8 cellular contexts compared by ENCODE assay signal in genomic region chr17:42675348-42675983, GRCh38. TPM values are rescaled to one million over a fixed set of nuclear protein-coding genes. Genes with fewer than 3 reads are reported as not detected.
DNase-seq lines count a peak whose midpoint lies in the region; ATAC-seq, FAIRE-seq and TF ChIP-seq lines count a peak whose summit lies in the region.

No MANE protein-coding gene starts in this region.

- H3K79me2 ChIP-seq in H9 (ENCODE audit: insufficient read depth, low read length), result no peaks in the 10 kb centered on the region; the same call in 1 of the 2 replicates

- H3T11ph ChIP-seq in H9 (ENCODE audit: low read length), result no peak overlapping the region

- no peak overlapping the region for H3K27ac ChIP-seq in H9 (ENCODE audit: insufficient read length, low read depth, low read length)
- H3K27ac ChIP-seq in Panc1 (ENCODE audit: low read length), result peak overlapping the region; percentile 81
- peak overlapping the region; percentile 61 for H3K27ac ChIP-seq in cardiac muscle cell
- peak overlapping the region in 1 of 2 donors; percentile 79 for H3K27ac ChIP-seq in small intestine (ENCODE audit: low read depth in 1 of 2, low read length in 1 of 2)

- no peaks in the 10 kb centered on the region for H3K9me3 ChIP-seq in H9 (ENCODE audit: control insufficient read depth, low read depth, low read length)
- no peaks in the 10 kb centered on the region for H3K9me3 ChIP-seq in Panc1 (ENCODE audit: control insufficient read depth, insufficient read depth, low read depth, low read length)
- H3K9me3 ChIP-seq in cardiac muscle cell (ENCODE audit: low read depth), result no peaks in the 10 kb centered on the region
- H3K9me3 ChIP-seq in small intestine (ENCODE audit: control insufficient read depth, low read depth), result no peaks in the 10 kb centered on the region

- peak overlapping the region; percentile 85 to 95 for H3K4me3 ChIP-seq in Panc1 (ENCODE audit: low read depth in 2 of 2, low read length in 2 of 2)
- H3K4me3 ChIP-seq in cardiac muscle cell, result peak overlapping the region; percentile 43
- H3K4me3 ChIP-seq in small intestine (ENCODE audit: low read depth in 1 of 2, low read length in 2 of 2), result peak overlapping the region; percentile 59

- H3K4ac ChIP-seq in H9 (ENCODE audit: low read depth, low read length), result no peak overlapping the region

- H3K9me3 Mint-ChIP-seq in H9, result no peaks in the 10 kb centered on the region; a peak in 1 of 5 replicates

- no peak overlapping the region for H3K23ac ChIP-seq in H9 (ENCODE audit: insufficient read length, low read depth, low read length)

- TF ChIP-seq CTCF in H9 (conservative IDR thresholded peaks at IDR 0.05) (no peak), Panc1 (IDR thresholded peaks at IDR 0.05) (no peak), cardiac muscle cell (IDR thresholded peaks at IDR 0.05; ENCODE audit: low read depth, low read length) (no peak)

- peak overlapping the region; percentile 80 for H3K4me2 ChIP-seq in H9 (ENCODE audit: insufficient read depth, insufficient read length, low read length)

- no peak overlapping the region for H2BK120ac ChIP-seq in H9 (ENCODE audit: low read depth, low read length, poor library complexity, severe bottlenecking)

- no TSS peak for BruUV-seq in Panc1 (replicated peaks; lab: Mats Ljungman, UMichigan)

- H3K27me3 ChIP-seq in H9 (ENCODE audit: insufficient read depth, low read length), result no peaks in the 10 kb centered on the region
- no peaks in the 10 kb centered on the region for H3K27me3 ChIP-seq in Panc1 (ENCODE audit: control insufficient read depth, insufficient read depth, low read length)
- H3K27me3 ChIP-seq in cardiac muscle cell, result no peaks in the 10 kb centered on the region
- H3K27me3 ChIP-seq in small intestine (ENCODE audit: control insufficient read depth in 2 of 2, insufficient read depth in 2 of 2, low read length in 2 of 2), result peaks cover 0 to 2% of the 10 kb centered on the region in 2 donors

- H3K27me3 Mint-ChIP-seq in H9 (ENCODE audit: low read depth), result peaks cover 8% of the 10 kb centered on the region

- DNase-seq in H9 (peak; percentile 38), Panc1 (ENCODE audit: low read depth, low spot score) (no peak), cardiac muscle cell (ENCODE audit: low read depth in 1 of 2, low spot score in 1 of 2) (peak in 1 of 2 donors; percentile 56), small intestine (no peak), ecto neural progenitor cell (ENCODE audit: low spot score) (no peak)

- no peak overlapping the region for H2AFZ ChIP-seq in H9 (ENCODE audit: low read length)

- H3K79me1 ChIP-seq in H9 (ENCODE audit: insufficient read depth, low read depth, low read length, poor library complexity, severe bottlenecking), result no peaks in the 10 kb centered on the region

- H3K18ac ChIP-seq in H9 (ENCODE audit: insufficient read length, low read depth, low read length), result no peak overlapping the region

- peaks cover 26 to 41% of the 10 kb centered on the region in 2 experiments for H3K4me1 Mint-ChIP-seq in H9

- H3K23me2 ChIP-seq in H9 (ENCODE audit: insufficient read length, low read depth, low read length, poor library complexity, severe bottlenecking), result peaks cover 25% of the 10 kb centered on the region

- peaks cover 6 to 14% (median 11%) of the 10 kb centered on the region in 3 experiments; a peak in 6 of 7 replicates for H3K36me3 Mint-ChIP-seq in H9 (ENCODE audit: insufficient read depth in 1 of 3, low read depth in 3 of 3)

- H4K20me1 ChIP-seq in H9 (ENCODE audit: control insufficient read depth, insufficient read depth, insufficient read length), result no peaks in the 10 kb centered on the region

- CTCF ChIA-PET in Panc1 (lab: Charles Lee), result no interaction called here

- no peak overlapping the region for H4K5ac ChIP-seq in H9 (ENCODE audit: insufficient read length, low read depth, low read length)

- no peak overlapping the region for H2BK5ac ChIP-seq in H9 (ENCODE audit: insufficient read length, low read length)

- no peak for FAIRE-seq in small intestine (lab: Jason Lieb, UNC)

- no peak overlapping the region for H3K56ac ChIP-seq in H9 (ENCODE audit: insufficient read length, low read depth, low read length)

- no peak overlapping the region for H2BK15ac ChIP-seq in H9 (ENCODE audit: low read depth, low read length)

- no CpG with 5 or more reads among the region's 29 CpGs for WGBS in H9 (ENCODE audit: extremely low coverage, insufficient read length, low lambda C conversion rate)
- WGBS in small intestine, 3 donors, result 1 to 3% (median 2%) methylated on average over 21 to 29 of the region's 29 CpGs

- no peaks in the 10 kb centered on the region; the same call in 1 of the 2 replicates for H3K36me3 ChIP-seq in Panc1 (ENCODE audit: control insufficient read depth, insufficient read depth, low read length)
- H3K36me3 ChIP-seq in cardiac muscle cell, result peaks cover 16% of the 10 kb centered on the region
- H3K36me3 ChIP-seq in small intestine (ENCODE audit: control insufficient read depth in 2 of 2, insufficient read depth in 2 of 2, low read length in 2 of 2), result peaks cover 0 to 3% of the 10 kb centered on the region in 2 donors

- POLR2A ChIA-PET in Panc1 (lab: Charles Lee), result no interaction called here

- no peak overlapping the region for H2BK20ac ChIP-seq in H9 (ENCODE audit: low read depth, low read length, poor library complexity, severe bottlenecking)

- H4K8ac ChIP-seq in H9 (replicated peaks; ENCODE audit: insufficient read length, low read depth, low read length), result no peak overlapping the region

- no peak overlapping the region for H2AK5ac ChIP-seq in H9 (ENCODE audit: insufficient read length, low read length)

- intact Hi-C loops in Panc1 (cut with micrococcal nuclease; ENCODE audit: unreplicated experiment), result loop anchor here (5.0 kb wide), 1 partner anchor 98 kb away; the partner anchor contains the start of gene PSMC3IP

- H3K9ac ChIP-seq in H9 (ENCODE audit: extremely low read depth, insufficient read length, low read length), result no peak overlapping the region

- H3K4me3 Mint-ChIP-seq in H9, result peak overlapping the region; percentile 82 to 92

- no peak overlapping the region for H4K91ac ChIP-seq in H9 (ENCODE audit: insufficient read length, low read depth, low read length)

- no peak overlapping the region; a peak in 1 of 7 replicates for H3K27ac Mint-ChIP-seq in H9

- H3K14ac ChIP-seq in H9 (ENCODE audit: insufficient read depth, low read length), result no peak overlapping the region

- H3K4me1 ChIP-seq in H9 (ENCODE audit: insufficient read depth, low read length), result peaks cover 3% of the 10 kb centered on the region; the same call in 1 of the 2 replicates
- peaks cover 12% of the 10 kb centered on the region for H3K4me1 ChIP-seq in Panc1 (ENCODE audit: control insufficient read depth, insufficient read depth, low read length)
- H3K4me1 ChIP-seq in cardiac muscle cell (ENCODE audit: low read depth), result peaks cover 32% of the 10 kb centered on the region
- peaks cover 2 to 14% of the 10 kb centered on the region in 2 donors for H3K4me1 ChIP-seq in small intestine (ENCODE audit: control insufficient read depth in 2 of 2, insufficient read depth in 1 of 2, low read depth in 1 of 2, low read length in 1 of 2)

- no peak overlapping the region for H2BK12ac ChIP-seq in H9 (ENCODE audit: insufficient read length, low read depth, low read length)

- in situ Hi-C loops in Panc1 (cut with HindIII; ENCODE audit: low pct_unique_long_range_greater_than_20kb, low sequenced_read_pairs), result no loop called here

- ATAC-seq in Panc1, result no peak
- no peak for ATAC-seq in GM21360 (IDR thresholded peaks at IDR 0.05; ENCODE audit: unreplicated experiment)
- no peak for ATAC-seq in HG03460 (IDR thresholded peaks at IDR 0.05; ENCODE audit: unreplicated experiment)
- ATAC-seq in HG03342 (IDR thresholded peaks at IDR 0.05; ENCODE audit: unreplicated experiment), result no peak

RNA-seq across cellular contexts. Expression of gene PLEKHH3, which starts 1.3 kb away (rescaled TPM):
- 21.4 and 22.3 TPM in 2 replicates for total RNA-seq in H9 (2021)
- 32.2 TPM for total RNA-seq in Panc1 (2021; ENCODE audit: unreplicated experiment)
- polyA plus RNA-seq in Panc1 (2012; ENCODE audit: insufficient read length), result 37.4 TPM
- 50.3 and 79.1 TPM in 2 replicates for total RNA-seq in cardiac muscle cell
- 54.7 and 95.6 TPM in 2 replicates for polyA plus RNA-seq in cardiac muscle cell
- 10 to 100 TPM in 2 of 3 donors, 1 to 10 TPM in 1; 2.2 to 13.4 (median 10.3) TPM for polyA plus RNA-seq in small intestine

RNA-seq across cellular contexts. Expression of gene CCR10, which starts 6.2 kb away (rescaled TPM):
- 1.0 TPM in 2 replicates for total RNA-seq in H9 (2021)
- 1.9 TPM for total RNA-seq in Panc1 (2021; ENCODE audit: unreplicated experiment)
- 6.4 TPM for polyA plus RNA-seq in Panc1 (2012; ENCODE audit: insufficient read length)
- 5.8 and 13.5 TPM in 2 replicates for total RNA-seq in cardiac muscle cell
- polyA plus RNA-seq in cardiac muscle cell, result 16.3 and 21.1 TPM in 2 replicates
- 1 to 10 TPM in 2 of 3 donors, not detected in 1; 1.1 to 4.6 TPM for polyA plus RNA-seq in small intestine

RNA-seq across cellular contexts. Expression of gene CNTNAP1, which starts 6.9 kb away (rescaled TPM):
- 7.5 and 7.7 TPM in 2 replicates for total RNA-seq in H9 (2021)
- total RNA-seq in Panc1 (2021; ENCODE audit: unreplicated experiment), result 20.4 TPM
- polyA plus RNA-seq in Panc1 (2012; ENCODE audit: insufficient read length), result 23.2 TPM
- total RNA-seq in cardiac muscle cell, result 15.4 and 17.9 TPM in 2 replicates
- polyA plus RNA-seq in cardiac muscle cell, result 3.5 and 3.9 TPM in 2 replicates
- polyA plus RNA-seq in small intestine, result 1 to 10 TPM in 1 of 3 donors, under 1 TPM in 1, not detected in 1; 0.54 to 2.7 TPM

RNA-seq across cellular contexts. Expression of gene TUBG2, which starts 16.4 kb away (rescaled TPM):
- total RNA-seq in H9 (2021), result 20.4 and 22.0 TPM in 2 replicates
- 25.5 TPM for total RNA-seq in Panc1 (2021; ENCODE audit: unreplicated experiment)
- 33.1 TPM for polyA plus RNA-seq in Panc1 (2012; ENCODE audit: insufficient read length)
- 47.1 and 62.7 TPM in 2 replicates for total RNA-seq in cardiac muscle cell
- 67.4 and 83.1 TPM in 2 replicates for polyA plus RNA-seq in cardiac muscle cell
- 1 to 10 TPM; 1.3 to 6.6 (median 3.2) TPM for polyA plus RNA-seq in small intestine
